Comparison of ENCODE assay signal across 8 cellular contexts in genomic region chr16:70576431-70577255, GRCh38. TPM values are rescaled to one million over a fixed set of nuclear protein-coding genes. Genes with fewer than 3 reads are reported as not detected.
DNase-seq lines count a peak whose midpoint lies in the region; ATAC-seq and TF ChIP-seq lines count a peak whose summit lies in the region.

No MANE protein-coding gene starts in this region.

- H3K4me3 ChIP-seq in fibroblast of villous mesenchyme (ENCODE audit: low read depth, low read length) (peak overlapping the region; percentile 23), tibial artery (no peak overlapping the region)

- no peaks in the 10 kb centered on the region for H3K27me3 ChIP-seq in tibial artery

- intact Hi-C loops in tibial artery (cut with DNase I; ENCODE audit: low total_unique reads), result no loop called here

- TF ChIP-seq CTCF in fibroblast of villous mesenchyme (IDR thresholded peaks at IDR 0.05; ENCODE audit: insufficient read depth, low read depth, low read length) (no peak), tibial artery (IDR thresholded peaks at IDR 0.05) (no peak)

- H3K4me1 ChIP-seq in tibial artery, result peaks cover 0 to 86% (median 62%) of the 10 kb centered on the region in 4 donors

- no peaks in the 10 kb centered on the region for H3K9me3 ChIP-seq in tibial artery

- peak; percentile 2 for DNase-seq in DMS53 treated with DMSO at 0.1 percent for 48 hours (lab: John Stamatoyannopoulos, UW; ENCODE audit: unreplicated experiment)
- DNase-seq in fibroblast of villous mesenchyme (ENCODE audit: low read depth), result peak; percentile 98
- DNase-seq in tibial artery, result peak in 1 of 2 donors; percentile 13
- DNase-seq in hippocampal formation (lab: John Stamatoyannopoulos, UW), result no peak
- no peak for DNase-seq in DMS79 treated with DMSO at 0.1 percent for 48 hours (lab: John Stamatoyannopoulos, UW)

- peaks cover 10 to 14% (median 13%) of the 10 kb centered on the region in 3 donors for H3K36me3 ChIP-seq in tibial artery

- peak overlapping the region; percentile 63 to 78 for H3K27ac ChIP-seq in tibial artery

- ATAC-seq in GM19372 (IDR thresholded peaks at IDR 0.05; ENCODE audit: low read depth, unreplicated experiment) (peak; percentile 66), HG03280 (IDR thresholded peaks at IDR 0.05; ENCODE audit: unreplicated experiment) (peak; percentile 69), SK-N-SH treated with all-trans-retinoic acid at 6 μM for 48 hours (peak; percentile 23)

TF ChIP-seq in SK-N-SH treated with all-trans-retinoic acid at 6 μM for 48 hours, 23 proteins besides CTCF, POLR2A, EP300 and RAD21:
- 0 out of 2 replicates have a peak, but pooled peaks have one; percentile 8 for TF ChIP-seq ZC3H10 (CRISPR knock-in tag; IDR thresholded peaks at IDR 0.05)
- no peak for TF ChIP-seq ZNF565 (CRISPR knock-in tag; conservative IDR thresholded peaks at IDR 0.05; ENCODE audit: low read depth)

RNA-seq across cellular contexts. Expression of gene SF3B3, which starts 53.0 kb away (rescaled TPM):
- total RNA-seq in fibroblast of villous mesenchyme, result 111 and 154 TPM in 2 replicates

RNA-seq across cellular contexts. Expression of gene COG4, which starts 53.3 kb away (rescaled TPM):
- total RNA-seq in fibroblast of villous mesenchyme, result 57.0 and 64.8 TPM in 2 replicates

Comparison
In these comparisons a context has a peak if more than half of its experiments do, and no peak if none do; other contexts are left out.
1. DNase-seq: peak in DMS53 treated with DMSO at 0.1 percent for 48 hours (single experiment) and fibroblast of villous mesenchyme (single experiment); none in hippocampal formation (0 of 2) and DMS79 treated with DMSO at 0.1 percent for 48 hours (single experiment).
2. Peak in every context shown above with its lines, with median percentiles within 50 percentile points of each other: ATAC-seq.